In the genomic region with DNA sequence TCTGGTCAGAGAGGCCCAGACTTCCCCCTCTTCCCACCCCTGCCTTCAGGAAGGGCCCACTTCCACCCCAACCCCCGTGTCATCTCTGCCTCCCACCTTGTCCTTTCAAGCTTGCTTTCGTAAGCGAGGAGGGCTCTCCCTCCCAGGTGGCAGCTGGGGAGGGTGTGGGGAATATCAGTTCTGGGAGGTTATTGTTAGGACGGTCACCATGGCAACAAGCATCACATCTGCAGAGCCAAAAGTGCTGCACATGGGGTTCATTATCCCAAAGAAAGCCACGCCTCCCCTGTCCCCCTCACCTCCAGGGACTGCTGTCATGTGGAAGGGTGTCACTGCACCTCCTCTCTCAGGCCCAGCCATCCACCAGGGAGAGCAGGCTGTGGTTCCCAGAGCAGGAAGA, we compare ENCODE assay signal across 21 cellular contexts. TPM values are rescaled to one million over a fixed set of nuclear protein-coding genes. Genes with fewer than 3 reads are reported as not detected.
"Had no signal": no experiment of that assay in that cellular context is flagged by ENCODE, and none has a peak within 500 bp of the region (broad histone marks: within the 10 kb centered on the region; RNA-seq: fewer than 3 reads in every experiment).

No MANE protein-coding gene starts in this region.

- ATAC-seq: activated CD4-positive, alpha-beta T cell treated with anti-CD3 and anti-CD28 coated beads for 36 hours; activated T-cell treated with anti-CD3 and anti-CD28 coated beads, Interleukin-2, amount 50 U/mL, for 4 hours; foreskin keratinocyte; natural killer cell treated with Interleukin-12 subunit alpha and Interleukin-12 subunit beta and Interleukin-15 and Interleukin-18, amount 100 ng/mL, for 72 hours; sciatic nerve; stimulated activated naive CD8-positive, alpha-beta T cell treated with anti-CD3 and anti-CD28 coated beads, Interleukin-15, amount 100 ng/mL, for 72 hours; WTC11 had no signal

- H3K36me3 ChIP-seq: brain microvascular endothelial cell, colonic mucosa, suprapubic skin, transverse colon, uterus had no signal

- H3K9me3 ChIP-seq: colonic mucosa, suprapubic skin, transverse colon, uterus had no signal

- H3K4me3 ChIP-seq: colonic mucosa, hepatocyte, smooth muscle cell, suprapubic skin, transverse colon, uterus had no signal

- DNase-seq: activated CD4-positive, alpha-beta memory T cell treated with anti-CD3 and anti-CD28 coated beads, Interleukin-2, amount 10 ng/mL, durations not matched to agents 7 days and 5 days; activated CD4-positive, alpha-beta T cell treated with anti-CD3 and anti-CD28 coated beads for 36 hours; activated effector memory CD4-positive, alpha-beta T cell treated with anti-CD3 and anti-CD28 coated beads, Interleukin-2, amount 50 U/mL, for 16 hours; activated naive CD4-positive, alpha-beta T cell treated with anti-CD3 and anti-CD28 coated beads, Interleukin-2, amount 50 U/mL, for 16 hours; activated T-cell treated with anti-CD3 and anti-CD28 coated beads, Interleukin-2, amount 50 U/mL, for 4 hours; brain microvascular endothelial cell; colonic mucosa; endodermal cell; foreskin keratinocyte; stimulated activated CD4-positive, alpha-beta T cell treated with anti-CD3 and anti-CD28 coated beads, Interleukin-4, amount 100 ng/mL, for 1 hour; stimulated activated naive CD8-positive, alpha-beta T cell treated with anti-CD3 and anti-CD28 coated beads, Interleukin-15, amount 100 ng/mL, for 72 hours; transverse colon; uterus had no signal

- H2AFZ ChIP-seq: hepatocyte, parathyroid adenoma had no signal

- H3K27ac ChIP-seq: brain microvascular endothelial cell, colonic mucosa, epithelial cell of prostate, foreskin keratinocyte, hepatocyte, parathyroid adenoma, suprapubic skin, transverse colon, uterus had no signal

- H3K4me2 ChIP-seq: hepatocyte, smooth muscle cell had no signal

- H3K9ac ChIP-seq: parathyroid adenoma had no signal

- H3K4me1 ChIP-seq: colonic mucosa, foreskin keratinocyte had no signal

RNA-seq across cellular contexts. Expression of a gene that starts 2.6 kb away (rescaled TPM):
- total RNA-seq: smooth muscle cell had no signal
- polyA plus RNA-seq: smooth muscle cell had no signal
